In the genomic region with DNA sequence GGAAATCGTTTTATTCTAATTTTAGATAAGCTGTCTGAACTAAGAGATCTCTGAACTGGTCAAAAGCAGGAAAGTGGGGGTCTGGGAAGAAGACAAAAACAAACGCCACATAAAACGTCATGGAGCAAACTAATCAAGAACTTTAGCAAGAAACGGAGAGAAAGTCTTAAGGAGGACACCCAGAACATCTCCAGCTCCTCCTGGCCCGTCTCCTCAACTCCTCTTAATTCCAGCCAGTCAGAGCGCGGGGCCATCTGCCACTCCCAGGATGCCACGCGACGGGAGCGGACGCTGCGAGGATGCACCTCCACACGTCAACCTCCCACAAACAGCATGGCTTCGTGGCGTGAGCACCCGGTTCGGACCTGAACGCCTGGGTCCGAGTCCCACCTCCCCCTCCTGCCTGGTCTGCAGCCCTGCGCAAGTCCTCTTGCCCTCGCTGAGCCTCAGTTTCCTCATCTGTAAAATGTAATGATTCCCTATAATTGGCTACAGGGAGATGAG, we compare ENCODE assay signal across 8 cellular contexts. TPM values are rescaled to one million over a fixed set of nuclear protein-coding genes. Genes with fewer than 3 reads are reported as not detected.
A peak's percentile ranks its signal among the peaks of the same experiment; 100 is the strongest.
DNase-seq lines count a peak whose midpoint lies in the region; ATAC-seq, FAIRE-seq and TF ChIP-seq lines count a peak whose summit lies in the region.

No MANE protein-coding gene starts in this region.

- H3K4me3 Mint-ChIP-seq in endothelial cell (ENCODE audit: unreplicated experiment): peak overlapping the region; percentile 95

- H3K36me3 Mint-ChIP-seq in endothelial cell (ENCODE audit: low read depth, unreplicated experiment): peaks cover 7% of the 10 kb centered on the region

- H3K27me3 Mint-ChIP-seq in endothelial cell (ENCODE audit: unreplicated experiment): peaks cover 25% of the 10 kb centered on the region

- H3K9me3 ChIP-seq in A549: no peaks in the 10 kb centered on the region
- H3K9me3 ChIP-seq in OCI-LY1 (ENCODE audit: low read length): no peaks in the 10 kb centered on the region
- no peaks in the 10 kb centered on the region for H3K9me3 ChIP-seq in mesodermal cell (ENCODE audit: control insufficient read depth, low read length)

- H3K4me2 ChIP-seq in A549 (peak overlapping the region; percentile 97), OCI-LY1 (ENCODE audit: low read length) (peak overlapping the region; percentile 70)

- no peaks in the 10 kb centered on the region for H3K9me3 Mint-ChIP-seq in endothelial cell (ENCODE audit: unreplicated experiment)

- H3K4me3 ChIP-seq in A549: peak overlapping the region; percentile 74
- peak overlapping the region; percentile 77 for H3K4me3 ChIP-seq in OCI-LY1 (ENCODE audit: low read depth, low read length, poor library complexity, severe bottlenecking)
- H3K4me3 ChIP-seq in mesodermal cell (ENCODE audit: extremely low read depth, insufficient read depth, low read length, poor library complexity, severe bottlenecking): peak overlapping the region; percentile 94

- peak overlapping the region; percentile 85 for H3K27ac Mint-ChIP-seq in endothelial cell (ENCODE audit: unreplicated experiment)

- H4K20me1 ChIP-seq in OCI-LY1 (ENCODE audit: insufficient read depth, low read length): no peaks in the 10 kb centered on the region

- TF ChIP-seq RAD21 in A549 (conservative IDR thresholded peaks at IDR 0.05 in 1 of 2, IDR thresholded peaks at IDR 0.05 in 1 of 2): no peak

- H3F3A ChIP-seq in OCI-LY1 (ENCODE audit: insufficient read depth, low read length): no peaks in the 10 kb centered on the region

- TF ChIP-seq EP300 in A549 (IDR thresholded peaks at IDR 0.05): no peak

- H3K9me2 ChIP-seq in OCI-LY1 (ENCODE audit: low read depth, low read length): no peaks in the 10 kb centered on the region

- TF ChIP-seq CTCF in A549 (IDR thresholded peaks at IDR 0.05): no peak
- TF ChIP-seq CTCF in OCI-LY1 (IDR thresholded peaks at IDR 0.05; ENCODE audit: low read length): no peak
- no peak for TF ChIP-seq CTCF in endothelial cell (IDR thresholded peaks at IDR 0.05; ENCODE audit: unreplicated experiment)

- H3K36me3 ChIP-seq in OCI-LY1 (ENCODE audit: insufficient read depth, low read length) (no peaks in the 10 kb centered on the region), mesodermal cell (ENCODE audit: control insufficient read depth, insufficient read depth, low read length) (peaks cover 15% of the 10 kb centered on the region)

- H3K79me2 ChIP-seq in OCI-LY1 (ENCODE audit: insufficient read depth, low read length): peaks cover 37% of the 10 kb centered on the region

- peak; percentile 82 for TF ChIP-seq POLR2A in A549 (IDR thresholded peaks at IDR 0.05; ENCODE audit: low read length)

- peak; percentile 81 to 83 for ATAC-seq in A549
- peak; percentile 22 for ATAC-seq in GM18861 (IDR thresholded peaks at IDR 0.05; ENCODE audit: unreplicated experiment)

- H2AFZ ChIP-seq in OCI-LY1 (ENCODE audit: low read length): no peak overlapping the region

- H3K4me1 Mint-ChIP-seq in endothelial cell (ENCODE audit: unreplicated experiment): peaks cover 54% of the 10 kb centered on the region

- POLR2A ChIA-PET in A549 (lab: Yijun Ruan, JAX): interaction anchor here (0.6 to 1.0 kb wide), 8 partner anchors 9 to 190 kb away, joined by 3 to 5 read pairs (median 3); a partner anchor contains a TSS

- H3K4me1 ChIP-seq in A549: peaks cover 23% of the 10 kb centered on the region; the same call in 2 of the 3 replicates
- peaks cover 37% of the 10 kb centered on the region for H3K4me1 ChIP-seq in OCI-LY1 (ENCODE audit: insufficient read depth, low read length, severe bottlenecking)
- H3K4me1 ChIP-seq in mesodermal cell (ENCODE audit: control insufficient read depth, insufficient read depth, low read length, poor library complexity, severe bottlenecking): peaks cover 27% of the 10 kb centered on the region

- FAIRE-seq in A549 (lab: Jason Lieb, UNC): peak; percentile 87
- peak; percentile 93 for FAIRE-seq in HTR-8/SVneo (lab: Jason Lieb, UNC)

- H3K27ac ChIP-seq in A549: peak overlapping the region; percentile 85 to 96
- peak overlapping the region; percentile 68 for H3K27ac ChIP-seq in OCI-LY1 (ENCODE audit: low read depth, low read length, poor library complexity, severe bottlenecking)
- peak overlapping the region; percentile 92 for H3K27ac ChIP-seq in mesodermal cell (ENCODE audit: low read depth, low read length, severe bottlenecking)

- peak; percentile 89 to 97 for DNase-seq in A549 (ENCODE audit: low read depth in 1 of 2, low spot score in 1 of 2)
- DNase-seq in HTR-8/SVneo (ENCODE audit: insufficient read length, low spot score): peak; percentile 88
- peak; percentile 61 for DNase-seq in activated CD8-positive, alpha-beta memory T cell treated with anti-CD3 and anti-CD28 coated beads, Interleukin-2, amount 50 U/mL, for 4 hours
- DNase-seq in endothelial cell (ENCODE audit: low spot score): peak; percentile 64
- peak; percentile 40 to 50 for DNase-seq in stimulated activated CD8-positive, alpha-beta memory T cell treated with anti-CD3 and anti-CD28 coated beads, Interleukin-15, amount 100 ng/mL, for 4 hours (ENCODE audit: low read depth in 2 of 2)

- CTCF ChIA-PET in A549 (lab: Yijun Ruan, JAX): interaction anchor here (1.2 to 2.1 kb wide), 2 partner anchors 37 to 77 kb away, joined by 3 to 4 read pairs; no protein-coding TSS in a partner anchor

- peak overlapping the region; percentile 77 for H3K9ac ChIP-seq in OCI-LY1 (ENCODE audit: low read length)

- under 1% methylated on average over 22 of the region's 22 CpGs for WGBS in A549 (ENCODE audit: missing lambda C conversion rate)
- WGBS in mesodermal cell (ENCODE audit: insufficient coverage in 2 of 2), 2 experiments: 0 to 1% methylated on average over 18 to 20 of the region's 22 CpGs

- no peaks in the 10 kb centered on the region for H3K27me3 ChIP-seq in OCI-LY1 (ENCODE audit: insufficient read depth, low read length)

TF ChIP-seq in A549, 52 proteins besides CTCF, POLR2A, EP300 and RAD21 (continues in another document):
- TF ChIP-seq, protein P1, sequence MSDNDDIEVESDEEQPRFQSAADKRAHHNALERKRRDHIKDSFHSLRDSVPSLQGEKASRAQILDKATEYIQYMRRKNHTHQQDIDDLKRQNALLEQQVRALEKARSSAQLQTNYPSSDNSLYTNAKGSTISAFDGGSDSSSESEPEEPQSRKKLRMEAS (IDR thresholded peaks at IDR 0.05): peak; percentile 87
- TF ChIP-seq MYC (IDR thresholded peaks at IDR 0.05; ENCODE audit: borderline replicate concordance, low read length) (peak; percentile 83; the same call in 1 of the 2 replicates), NPAS2 (CRISPR knock-in tag; IDR thresholded peaks at IDR 0.05; ENCODE audit: borderline replicate concordance) (0 out of 2 replicates have a peak, but pooled peaks have one; percentile 14), KDM5A (IDR thresholded peaks at IDR 0.05) (peak; percentile 45; the same call in 1 of the 2 replicates), RCOR1 (IDR thresholded peaks at IDR 0.05; ENCODE audit: low read depth, low read length) (no peak)
- TF ChIP-seq, protein P2, sequence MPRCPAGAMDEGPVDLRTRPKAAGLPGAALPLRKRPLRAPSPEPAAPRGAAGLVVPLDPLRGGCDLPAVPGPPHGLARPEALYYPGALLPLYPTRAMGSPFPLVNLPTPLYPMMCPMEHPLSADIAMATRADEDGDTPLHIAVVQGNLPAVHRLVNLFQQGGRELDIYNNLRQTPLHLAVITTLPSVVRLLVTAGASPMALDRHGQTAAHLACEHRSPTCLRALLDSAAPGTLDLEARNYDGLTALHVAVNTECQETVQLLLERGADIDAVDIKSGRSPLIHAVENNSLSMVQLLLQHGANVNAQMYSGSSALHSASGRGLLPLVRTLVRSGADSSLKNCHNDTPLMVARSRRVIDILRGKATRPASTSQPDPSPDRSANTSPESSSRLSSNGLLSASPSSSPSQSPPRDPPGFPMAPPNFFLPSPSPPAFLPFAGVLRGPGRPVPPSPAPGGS (IDR thresholded peaks at IDR 0.05): 0 out of 3 replicates have a peak, but pooled peaks have one; percentile 9

RNA-seq across cellular contexts. Expression of a gene that starts 0.6 kb away (rescaled TPM):
- 65.6 and 83.4 TPM in 2 replicates for polyA plus RNA-seq in A549 (2011; rRNA removed)
- 58.3 and 75.3 TPM in 2 replicates for polyA plus RNA-seq in A549 (2012; cell fraction: cytosol; rRNA removed)
- polyA plus RNA-seq in A549 (2012; cell fraction: nucleus; rRNA removed): 193 and 200 TPM in 2 replicates
- 56.3 to 60.6 TPM (median 60.4 TPM) in 3 replicates for polyA plus RNA-seq in A549 (2017; fragmentation: RNase III; extraction: RNeasy Plus Mini Kit Qiagen cat#74134 plus additional on column Dnase treatment)
- polyA minus RNA-seq in A549 (2011; rRNA and poly(A)+ RNA removed): 136 and 153 TPM in 2 replicates
- 127 TPM for total RNA-seq in endothelial cell (ENCODE audit: unreplicated experiment)
- 103 TPM for polyA plus RNA-seq in mesodermal cell (2013, experiment 1 of 2)
- 88.0 TPM for polyA plus RNA-seq in mesodermal cell (2013, experiment 2 of 2)

RNA-seq across cellular contexts. Expression of a gene that starts 1.1 kb away (rescaled TPM):
- polyA plus RNA-seq in A549 (2011; rRNA removed) (4.8 and 5.9 TPM in 2 replicates), A549 (2017; fragmentation: RNase III; extraction: RNeasy Plus Mini Kit Qiagen cat#74134 plus additional on column Dnase treatment) (9.1 to 11.6 TPM (median 10.4 TPM) in 3 replicates)
- 16.8 and 21.8 TPM in 2 replicates for polyA plus RNA-seq in A549 (2012; cell fraction: cytosol; rRNA removed)
- polyA plus RNA-seq in A549 (2012; cell fraction: nucleus; rRNA removed): 14.3 and 19.8 TPM in 2 replicates
- polyA minus RNA-seq in A549 (2011; rRNA and poly(A)+ RNA removed): 1.7 and 4.1 TPM in 2 replicates
- 78.0 TPM for total RNA-seq in endothelial cell (ENCODE audit: unreplicated experiment)
- 36.3 TPM for polyA plus RNA-seq in mesodermal cell (2013, experiment 1 of 2)
- 27.4 TPM for polyA plus RNA-seq in mesodermal cell (2013, experiment 2 of 2)

RNA-seq across cellular contexts. Expression of a gene that starts 51.6 kb away (rescaled TPM):
- polyA plus RNA-seq in A549 (2011; rRNA removed) (57.0 and 71.6 TPM in 2 replicates), A549 (2017; fragmentation: RNase III; extraction: RNeasy Plus Mini Kit Qiagen cat#74134 plus additional on column Dnase treatment) (47.7 to 53.0 TPM (median 51.0 TPM) in 3 replicates)
- 70.1 and 86.8 TPM in 2 replicates for polyA plus RNA-seq in A549 (2012; cell fraction: cytosol; rRNA removed)
- 65.8 and 75.7 TPM in 2 replicates for polyA plus RNA-seq in A549 (2012; cell fraction: nucleus; rRNA removed)
- 95.0 and 111 TPM in 2 replicates for polyA minus RNA-seq in A549 (2011; rRNA and poly(A)+ RNA removed)
- 45.0 TPM for total RNA-seq in endothelial cell (ENCODE audit: unreplicated experiment)
- polyA plus RNA-seq in mesodermal cell (2013, experiment 1 of 2): 47.3 TPM
- 37.1 TPM for polyA plus RNA-seq in mesodermal cell (2013, experiment 2 of 2)

RNA-seq across cellular contexts. Expression of a gene that starts 51.8 kb away (rescaled TPM):
- polyA plus RNA-seq in A549 (2011; rRNA removed) (64.0 and 71.7 TPM in 2 replicates), A549 (2017; fragmentation: RNase III; extraction: RNeasy Plus Mini Kit Qiagen cat#74134 plus additional on column Dnase treatment) (54.0 to 54.8 TPM (median 54.8 TPM) in 3 replicates)
- polyA plus RNA-seq in A549 (2012; cell fraction: cytosol; rRNA removed): 61.0 and 63.8 TPM in 2 replicates
- 30.0 and 36.1 TPM in 2 replicates for polyA plus RNA-seq in A549 (2012; cell fraction: nucleus; rRNA removed)
- 37.4 and 41.4 TPM in 2 replicates for polyA minus RNA-seq in A549 (2011; rRNA and poly(A)+ RNA removed)
- total RNA-seq in endothelial cell (ENCODE audit: unreplicated experiment): 36.0 TPM
- 47.6 TPM for polyA plus RNA-seq in mesodermal cell (2013, experiment 1 of 2)
- polyA plus RNA-seq in mesodermal cell (2013, experiment 2 of 2): 48.9 TPM

Comparison
In these comparisons a context has a peak if more than half of its experiments do, and no peak if none do; other contexts are left out.
1. Peak in every context shown above with its lines: DNase-seq, ATAC-seq, H3K4me3 ChIP-seq and H3K27ac ChIP-seq.